In the genomic region with DNA sequence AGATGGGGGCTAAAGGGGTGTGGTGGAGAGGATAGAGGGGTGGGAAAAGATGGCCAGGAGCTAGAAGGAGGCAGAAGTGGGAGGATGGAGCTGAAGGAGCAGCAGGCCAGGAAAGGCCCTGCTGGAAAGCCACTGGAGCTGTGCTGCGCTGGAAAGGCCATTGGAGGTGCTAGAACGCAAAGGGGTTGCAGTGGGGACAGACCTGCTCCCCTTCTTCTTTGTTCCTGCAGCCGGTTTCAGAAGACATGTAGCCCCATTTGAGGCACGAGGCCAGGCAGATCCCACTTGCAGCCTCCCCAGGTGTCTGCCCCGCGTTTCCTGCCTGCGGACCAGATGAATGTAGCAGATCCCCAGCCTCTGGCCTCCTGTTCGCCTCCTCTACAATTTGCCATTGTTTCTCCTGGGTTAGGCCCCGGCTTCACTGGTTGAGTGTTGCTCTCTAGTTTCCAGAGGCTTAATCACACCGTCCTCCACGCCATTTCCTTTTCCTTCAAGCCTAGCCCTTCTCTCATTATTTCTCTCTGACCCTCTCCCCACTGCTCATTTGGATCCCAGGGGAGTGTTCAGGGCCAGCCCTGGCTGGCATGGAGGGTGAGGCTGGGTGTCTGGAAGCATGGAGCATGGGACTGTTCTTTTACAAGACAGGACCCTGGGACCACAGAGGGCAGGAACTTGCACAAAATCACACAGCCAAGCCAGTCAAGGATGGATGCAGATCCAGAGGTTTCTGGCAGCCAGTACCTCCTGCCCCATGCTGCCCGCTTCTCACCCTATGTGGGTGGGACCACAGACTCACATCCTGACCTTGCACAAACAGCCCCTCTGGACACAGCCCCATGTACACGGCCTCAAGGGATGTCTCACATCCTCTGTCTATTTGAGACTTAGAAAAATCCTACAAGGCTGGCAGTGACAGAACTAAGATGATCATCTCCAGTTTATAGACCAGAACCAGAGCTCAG, we compare ENCODE assay signal across 27 cellular contexts. TPM values are rescaled to one million over a fixed set of nuclear protein-coding genes. Genes with fewer than 3 reads are reported as not detected.
DNase-seq lines count a peak whose midpoint lies in the region; ATAC-seq and TF ChIP-seq lines count a peak whose summit lies in the region.
"Had no signal": no experiment of that assay in that cellular context is flagged by ENCODE, and none has a peak within 500 bp of the region (broad histone marks: within the 10 kb centered on the region; RNA-seq: fewer than 3 reads in every experiment).

No MANE protein-coding gene starts in this region.

- no TSS peak for BruUV-seq in HCT116 (replicated peaks; lab: Mats Ljungman, UMichigan)

- ATAC-seq in HCT116 (no peak), GM18858 (IDR thresholded peaks at IDR 0.05; ENCODE audit: unreplicated experiment) (no peak), HG03139 (IDR thresholded peaks at IDR 0.05; ENCODE audit: unreplicated experiment) (no peak), GM21390 (IDR thresholded peaks at IDR 0.05; ENCODE audit: unreplicated experiment) (no peak)
- ATAC-seq: activated CD8-positive, alpha-beta memory T cell treated with anti-CD3 and anti-CD28 coated beads, Interleukin-2, amount 10 ng/mL, durations not matched to agents 7 days and 5 days; activated naive CD8-positive, alpha-beta T cell treated with anti-CD3 and anti-CD28 coated beads, Interleukin-2, amount 50 U/mL, for 24 hours; natural killer cell treated with Interleukin-12 subunit alpha and Interleukin-12 subunit beta and Interleukin-15 and Interleukin-18, amount 100 ng/mL, for 72 hours; Right ventricle myocardium inferior had no signal

- RAD21 ChIA-PET in HCT116 (lab: Charles Lee; ENCODE audit: low non-redundant PET in 1 of 2, low total read pairs in 2 of 2, uncharacterized antibody in 2 of 2, unreplicated experiment in 2 of 2), result no interaction called here

- H3K79me2 ChIP-seq in HCT116 (ENCODE audit: insufficient read depth, low read length), result no peaks in the 10 kb centered on the region
- no peaks in the 10 kb centered on the region for H3K79me2 ChIP-seq in osteoblast (ENCODE audit: insufficient read depth, low read length)
- H3K79me2 ChIP-seq: hepatocyte had no signal

- H3K27ac ChIP-seq in HCT116 (ENCODE audit: low read depth, low read length), result no peak overlapping the region
- H3K27ac ChIP-seq in WERI-Rb-1, result peak overlapping the region; percentile 64; the same call in 1 of the 2 replicates
- H3K27ac ChIP-seq in osteoblast (ENCODE audit: low read depth, low read length), result no peak overlapping the region
- H3K27ac ChIP-seq: coronary artery, epithelial cell of prostate, hepatocyte had no signal

- CTCF ChIA-PET in HCT116 (lab: Charles Lee), result no interaction called here

- no peaks in the 10 kb centered on the region for H3K36me3 Mint-ChIP-seq in glutamatergic neuron (ENCODE audit: unreplicated experiment)
- H3K36me3 Mint-ChIP-seq: activated CD8-positive, alpha-beta memory T cell treated with anti-CD3 and anti-CD28 coated beads, Interleukin-2, amount 10 ng/mL, durations not matched to agents 7 days and 5 days; natural killer cell treated with Interleukin-12 subunit alpha and Interleukin-12 subunit beta and Interleukin-15 and Interleukin-18, amount 100 ng/mL, for 72 hours had no signal

- H3K4me1 Mint-ChIP-seq in glutamatergic neuron (ENCODE audit: low read depth, unreplicated experiment), result peaks cover 33% of the 10 kb centered on the region

- H3K9me2 ChIP-seq in HCT116 (ENCODE audit: insufficient read depth), result no peaks in the 10 kb centered on the region

- H3K4me1 ChIP-seq in HCT116 (ENCODE audit: control insufficient read depth in 1 of 2, insufficient read depth in 2 of 2, low read length in 2 of 2) (peaks cover 13 to 24% of the 10 kb centered on the region in 2 experiments), osteoblast (ENCODE audit: insufficient read depth, low read length) (peaks cover 5% of the 10 kb centered on the region)

- H3K9me3 ChIP-seq in HCT116 (ENCODE audit: control insufficient read depth in 1 of 2, insufficient read depth in 1 of 2, low read depth in 1 of 2, low read length in 2 of 2) (no peaks in the 10 kb centered on the region), WERI-Rb-1 (ENCODE audit: severe bottlenecking) (no peaks in the 10 kb centered on the region), osteoblast (ENCODE audit: low read depth, low read length) (no peaks in the 10 kb centered on the region)

- H2AFZ ChIP-seq in HCT116 (ENCODE audit: low read depth, low read length, poor library complexity, severe bottlenecking) (no peak overlapping the region), osteoblast (ENCODE audit: low read length) (no peak overlapping the region)
- H2AFZ ChIP-seq: hepatocyte had no signal

- no peak overlapping the region for H3K4me2 ChIP-seq in HCT116 (ENCODE audit: low read length)
- H3K4me2 ChIP-seq in osteoblast (ENCODE audit: insufficient read depth, low read length), result no peak overlapping the region
- H3K4me2 ChIP-seq: hepatocyte had no signal

- no peaks in the 10 kb centered on the region for H4K20me1 ChIP-seq in HCT116 (ENCODE audit: insufficient read depth)
- peaks cover 9% of the 10 kb centered on the region for H4K20me1 ChIP-seq in osteoblast (ENCODE audit: insufficient read depth, low read length)

- H3K36me3 ChIP-seq in HCT116 (ENCODE audit: control insufficient read depth in 1 of 2, insufficient read depth in 2 of 2, low read length in 2 of 2) (no peaks in the 10 kb centered on the region), WERI-Rb-1 (peaks cover 2% of the 10 kb centered on the region; the same call in 1 of the 2 replicates), osteoblast (ENCODE audit: insufficient read depth, low read length) (no peaks in the 10 kb centered on the region)

- H3K27me3 Mint-ChIP-seq in glutamatergic neuron (ENCODE audit: unreplicated experiment), result peaks cover 22% of the 10 kb centered on the region

- TF ChIP-seq CTCF in HCT116 (IDR thresholded peaks at IDR 0.05 in 2 of 3, conservative IDR thresholded peaks at IDR 0.05 in 1 of 3; ENCODE audit: borderline replicate concordance in 1 of 3, insufficient read depth in 1 of 3, low read depth in 2 of 3, low read length in 2 of 3) (no peak), WERI-Rb-1 (IDR thresholded peaks at IDR 0.05; ENCODE audit: low read depth, low read length) (0 out of 2 replicates have a peak, but pooled peaks have one; percentile 16), glutamatergic neuron (IDR thresholded peaks at IDR 0.05; ENCODE audit: partially characterized antibody, unreplicated experiment) (no peak), osteoblast (IDR thresholded peaks at IDR 0.05; ENCODE audit: extremely low read depth, low read depth, low read length) (no peak)

- no peak overlapping the region for H3K4me3 ChIP-seq in HCT116 (replicated peaks in 1 of 2; ENCODE audit: low read depth in 1 of 2, low read length in 2 of 2)
- H3K4me3 ChIP-seq in WERI-Rb-1 (ENCODE audit: low read depth, low read length), result no peak overlapping the region
- H3K4me3 ChIP-seq in osteoblast (ENCODE audit: insufficient read depth, low read length), result no peak overlapping the region
- H3K4me3 ChIP-seq: coronary artery, hepatocyte had no signal

- POLR2A ChIA-PET in HCT116 (lab: Charles Lee), result interaction anchor here (0.6 kb wide), 1 partner anchor 211 kb away, joined by 5 read pairs; no protein-coding TSS in a partner anchor

- peaks cover 6% of the 10 kb centered on the region; the same call in 1 of the 2 replicates for H3K27me3 ChIP-seq in HCT116 (ENCODE audit: insufficient read depth, low read length)
- no peaks in the 10 kb centered on the region for H3K27me3 ChIP-seq in WERI-Rb-1 (ENCODE audit: insufficient read depth, low read depth, severe bottlenecking)
- H3K27me3 ChIP-seq in osteoblast (ENCODE audit: insufficient read depth, low read length), result peaks cover 10% of the 10 kb centered on the region

- DNase-seq in HCT116 (ENCODE audit: low read depth, low spot score), result no peak
- DNase-seq in WERI-Rb-1, result peak; percentile 16
- DNase-seq in glutamatergic neuron, result no peak
- peak; percentile 80 for DNase-seq in osteoblast (ENCODE audit: insufficient read length, low spot score, missing footprints)
- DNase-seq in middle frontal gyrus (ENCODE audit: extremely low spot score, low spot score), result no peak
- DNase-seq: activated CD4-positive, alpha-beta T cell treated with anti-CD3 and anti-CD28 coated beads for 4 hours; activated naive CD8-positive, alpha-beta T cell treated with anti-CD3 and anti-CD28 coated beads, Interleukin-2, amount 50 U/mL, for 24 hours; DND-41; KBM-7; kidney; NCI-H146; NCI-H526 treated with DMSO at 0.1 percent for 48 hours; stimulated activated CD4-positive, alpha-beta T cell treated with anti-CD3 and anti-CD28 coated beads, Interleukin-4, amount 100 ng/mL, for 24 hours; SW 1271 had no signal

- no peak overlapping the region for H3K9ac ChIP-seq in HCT116 (ENCODE audit: low read length)

- intact Hi-C loops in HCT116 (cut with micrococcal nuclease), result no loop called here

- peaks cover 25% of the 10 kb centered on the region for H3K9me3 Mint-ChIP-seq in glutamatergic neuron (ENCODE audit: unreplicated experiment)
- H3K9me3 Mint-ChIP-seq: activated naive CD8-positive, alpha-beta T cell treated with anti-CD3 and anti-CD28 coated beads, Interleukin-2, amount 50 U/mL, for 24 hours; activated T-helper 2 cell treated with anti-CD3 and anti-CD28 coated beads, Interferon-gamma antibody, Interleukin-2, Interleukin-4, amounts not matched to agents 10 μg/mL and 5 μg/mL and 100 μg/mL, durations not matched to agents 14 hours and 24 hours and 36 hours; natural killer cell treated with Interleukin-12 subunit alpha and Interleukin-12 subunit beta and Interleukin-15 and Interleukin-18, amount 100 ng/mL, for 72 hours; stimulated activated naive CD8-positive, alpha-beta T cell treated with anti-CD3 and anti-CD28 coated beads, Interleukin-15, Interleukin-2, amounts not matched to agents 100 ng/mL and 50 ng/mL, for 24 hours had no signal

- no peak for TF ChIP-seq RAD21 in HCT116 (IDR thresholded peaks at IDR 0.05; ENCODE audit: low read depth)

- peak; percentile 16 for TF ChIP-seq POLR2A in HCT116 (IDR thresholded peaks at IDR 0.05; ENCODE audit: borderline replicate concordance, extremely low read depth, insufficient read depth, insufficient read length)

- H3K27ac Mint-ChIP-seq in glutamatergic neuron (ENCODE audit: unreplicated experiment), result peak overlapping the region; percentile 100
- H3K27ac Mint-ChIP-seq: activated CD8-positive, alpha-beta memory T cell treated with anti-CD3 and anti-CD28 coated beads, Interleukin-2, amount 10 ng/mL, durations not matched to agents 7 days and 5 days; activated naive CD8-positive, alpha-beta T cell treated with anti-CD3 and anti-CD28 coated beads, Interleukin-2, amount 50 U/mL, for 24 hours; activated T-helper 2 cell treated with anti-CD3 and anti-CD28 coated beads, Interferon-gamma antibody, Interleukin-2, Interleukin-4, amounts not matched to agents 10 μg/mL and 5 μg/mL and 100 μg/mL, durations not matched to agents 14 hours and 24 hours and 36 hours; natural killer cell treated with Interleukin-12 subunit alpha and Interleukin-12 subunit beta and Interleukin-15 and Interleukin-18, amount 100 ng/mL, for 72 hours; stimulated activated naive CD8-positive, alpha-beta T cell treated with anti-CD3 and anti-CD28 coated beads, Interleukin-15, Interleukin-2, amounts not matched to agents 100 ng/mL and 50 ng/mL, for 24 hours had no signal

- H3K4me3 Mint-ChIP-seq in glutamatergic neuron (ENCODE audit: unreplicated experiment), result peak overlapping the region; percentile 99
- H3K4me3 Mint-ChIP-seq: activated CD8-positive, alpha-beta memory T cell treated with anti-CD3 and anti-CD28 coated beads, Interleukin-2, amount 10 ng/mL, durations not matched to agents 7 days and 5 days; activated naive CD8-positive, alpha-beta T cell treated with anti-CD3 and anti-CD28 coated beads, Interleukin-2, amount 50 U/mL, for 24 hours; natural killer cell treated with Interleukin-12 subunit alpha and Interleukin-12 subunit beta and Interleukin-15 and Interleukin-18, amount 100 ng/mL, for 72 hours; stimulated activated naive CD8-positive, alpha-beta T cell treated with anti-CD3 and anti-CD28 coated beads, Interleukin-15, Interleukin-2, amounts not matched to agents 100 ng/mL and 50 ng/mL, for 24 hours had no signal

RNA-seq across cellular contexts. Expression of a gene that starts 2.3 kb away (rescaled TPM):
- total RNA-seq in HCT116 (2021; ENCODE audit: unreplicated experiment), result 2.3 TPM
- 2.8 and 2.9 TPM in 2 replicates for polyA plus RNA-seq in HCT116 (2012)
- 145 TPM for total RNA-seq in glutamatergic neuron (ENCODE audit: unreplicated experiment)
- total RNA-seq in osteoblast, result 1.4 and 5.0 TPM in 2 replicates
- total RNA-seq: natural killer cell treated with Interleukin-12 subunit alpha and Interleukin-12 subunit beta and Interleukin-15 and Interleukin-18, amount 100 ng/mL, for 72 hours had no signal

RNA-seq across cellular contexts. Expression of a gene that starts 8.9 kb away (rescaled TPM):
- 32.2 TPM for total RNA-seq in HCT116 (2021; ENCODE audit: unreplicated experiment)
- polyA plus RNA-seq in HCT116 (2012), result 24.3 and 25.5 TPM in 2 replicates
- total RNA-seq in glutamatergic neuron (ENCODE audit: unreplicated experiment), result 58.4 TPM
- total RNA-seq in osteoblast, result 108 and 130 TPM in 2 replicates

RNA-seq across cellular contexts. Expression of a gene that starts 21.4 kb away (rescaled TPM):
- total RNA-seq in HCT116 (2021; ENCODE audit: unreplicated experiment), result 8.7 TPM
- 8.5 and 9.8 TPM in 2 replicates for polyA plus RNA-seq in HCT116 (2012)
- total RNA-seq in glutamatergic neuron (ENCODE audit: unreplicated experiment), result 45.7 TPM
- total RNA-seq in osteoblast, result 1.4 and 2.7 TPM in 2 replicates
- total RNA-seq: natural killer cell treated with Interleukin-12 subunit alpha and Interleukin-12 subunit beta and Interleukin-15 and Interleukin-18, amount 100 ng/mL, for 72 hours had no signal

RNA-seq across cellular contexts. Expression of a gene that starts 30.0 kb away (rescaled TPM):
- 0.42 TPM for total RNA-seq in HCT116 (2021; ENCODE audit: unreplicated experiment)
- 1.1 and 1.3 TPM in 2 replicates for polyA plus RNA-seq in HCT116 (2012)
- total RNA-seq in glutamatergic neuron (ENCODE audit: unreplicated experiment), result 0.17 TPM
- total RNA-seq in osteoblast, result 10.9 and 15.0 TPM in 2 replicates
- total RNA-seq: lung microvascular endothelial cell, pulmonary artery endothelial cell had no signal

RNA-seq across cellular contexts. Expression of a gene that starts 31.7 kb away (rescaled TPM):
- 63.0 TPM for total RNA-seq in HCT116 (2021; ENCODE audit: unreplicated experiment)
- 72.5 and 92.7 TPM in 2 replicates for polyA plus RNA-seq in HCT116 (2012)
- 5.2 TPM for total RNA-seq in glutamatergic neuron (ENCODE audit: unreplicated experiment)
- 4.0 and 5.0 TPM in 2 replicates for total RNA-seq in osteoblast

Comparison
In these comparisons a context has a peak if more than half of its experiments do, and no peak if none do; other contexts are left out.
1. DNase-seq: peak in WERI-Rb-1 (single experiment) and osteoblast (single experiment); none in HCT116 (single experiment), glutamatergic neuron (single experiment) and middle frontal gyrus (single experiment).
2. RNA of a gene that starts 2.3 kb away (total RNA-seq): 145 TPM in glutamatergic neuron (single experiment); 2.3 TPM in HCT116 (single experiment) and 1.4 to 5.0 TPM in osteoblast; every median in the first group is over 10 times any median in the second.